Comparison of ENCODE assay signal across 10 cellular contexts in the genomic region with DNA sequence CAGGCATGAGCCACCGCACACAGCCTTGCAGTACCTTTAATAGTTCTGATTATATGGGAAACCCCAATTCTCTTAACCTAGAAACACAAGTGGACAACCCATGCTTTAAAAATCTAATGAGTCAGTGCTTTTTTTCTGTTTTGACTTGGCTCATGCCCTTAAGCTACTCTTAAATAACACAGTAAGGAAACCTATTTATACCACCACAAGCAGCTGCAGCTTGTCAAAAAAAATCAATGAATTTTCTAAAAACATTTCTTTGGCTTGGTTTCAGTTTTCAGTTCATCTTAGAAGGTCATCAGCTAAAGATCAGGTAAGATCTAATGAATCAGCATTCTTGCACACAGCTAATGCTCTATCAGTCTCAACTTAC.
DNase-seq lines count a peak whose midpoint lies in the region; ATAC-seq and TF ChIP-seq lines count a peak whose summit lies in the region.
"Had no signal": no experiment of that assay in that cellular context is flagged by ENCODE, and none has a peak within 500 bp of the region (broad histone marks: within the 10 kb centered on the region; RNA-seq: fewer than 3 reads in every experiment).

No MANE protein-coding gene starts in this region.

- H3K36me3 ChIP-seq in fibroblast of lung (ENCODE audit: control insufficient read depth, insufficient read depth, low read length) (no peaks in the 10 kb centered on the region), right atrium auricular region (no peaks in the 10 kb centered on the region)

- H4K20me1 ChIP-seq in fibroblast of lung (ENCODE audit: control insufficient read depth, extremely low read depth, insufficient read depth, low read length): peaks cover 3% of the 10 kb centered on the region

- H3K79me2 ChIP-seq in fibroblast of lung (ENCODE audit: control insufficient read depth, insufficient read depth, low read length): peaks cover 95% of the 10 kb centered on the region

- DNase-seq in GM12865 (ENCODE audit: low read depth) (peak; percentile 92), fibroblast of lung (ENCODE audit: low read depth in 2 of 2) (peak; percentile 90 to 91), right atrium auricular region (ENCODE audit: low spot score) (no peak), SW480 (ENCODE audit: low spot score) (no peak), cerebellar nuclear complex (lab: John Stamatoyannopoulos, UW) (no peak), NCI-H1694 treated with DMSO at 0.1 percent for 48 hours (lab: John Stamatoyannopoulos, UW) (no peak)
- DNase-seq: activated T-cell treated with anti-CD3 and anti-CD28 coated beads, Interleukin-2, amount 50 U/mL, for 24 hours; NCI-H526 had no signal

- ATAC-seq in GM21515 (IDR thresholded peaks at IDR 0.05; ENCODE audit: unreplicated experiment) (peak; percentile 69), HG03439 (IDR thresholded peaks at IDR 0.05; ENCODE audit: unreplicated experiment) (peak; percentile 74)

- H3K4me1 ChIP-seq in fibroblast of lung (ENCODE audit: control insufficient read depth, extremely low read depth, insufficient read depth, low read length) (peaks cover 27% of the 10 kb centered on the region), right atrium auricular region (peaks cover 0 to 79% of the 10 kb centered on the region in 2 donors)

- TF ChIP-seq CTCF in GM12865 (IDR thresholded peaks at IDR 0.05; ENCODE audit: insufficient read depth, low read depth, low read length, missing control alignments) (no peak), fibroblast of lung (conservative IDR thresholded peaks at IDR 0.05 in 1 of 2, IDR thresholded peaks at IDR 0.05 in 1 of 2; ENCODE audit: low read depth in 1 of 2, low read length in 2 of 2) (no peak), right atrium auricular region (IDR thresholded peaks at IDR 0.05) (no peak)

- H3K4me2 ChIP-seq in fibroblast of lung (ENCODE audit: extremely low read depth, insufficient read depth, low read length): peak overlapping the region; percentile 32

- no peak overlapping the region for H3K9ac ChIP-seq in fibroblast of lung (ENCODE audit: insufficient read depth, low read length)

- H3K9me3 ChIP-seq in fibroblast of lung (ENCODE audit: control insufficient read depth, insufficient read depth, low read depth, low read length): no peaks in the 10 kb centered on the region
- no peaks in the 10 kb centered on the region for H3K9me3 ChIP-seq in right atrium auricular region

- H3K27me3 ChIP-seq in fibroblast of lung (ENCODE audit: control insufficient read depth, insufficient read depth, low read length) (no peaks in the 10 kb centered on the region), right atrium auricular region (no peaks in the 10 kb centered on the region)

- peak overlapping the region; percentile 23 for H3K27ac ChIP-seq in fibroblast of lung (ENCODE audit: insufficient read depth, low read length)
- H3K27ac ChIP-seq in right atrium auricular region: no peak overlapping the region

- no peak overlapping the region for H2AFZ ChIP-seq in fibroblast of lung (ENCODE audit: low read length)

- peak overlapping the region; percentile 29; the same call in 1 of the 2 replicates for H3K4me3 ChIP-seq in GM12865 (ENCODE audit: low read depth, low read length)
- H3K4me3 ChIP-seq in fibroblast of lung (replicated peaks in 1 of 4; ENCODE audit: control extremely low read depth in 1 of 4, insufficient read depth in 1 of 4, low read depth in 3 of 4, low read length in 4 of 4): no peak overlapping the region
- no peak overlapping the region for H3K4me3 ChIP-seq in right atrium auricular region

Comparison
In these comparisons a context has a peak if more than half of its experiments do, and no peak if none do; other contexts are left out.
1. DNase-seq: peak in GM12865 (single experiment) and fibroblast of lung (2 of 2); none in right atrium auricular region (single experiment), SW480 (single experiment), cerebellar nuclear complex (0 of 2) and NCI-H1694 treated with DMSO at 0.1 percent for 48 hours (single experiment).